23 cellular contexts compared by ENCODE assay signal in genomic region chr4:5622596-5622995, GRCh38.
"Had no signal": no experiment of that assay in that cellular context is flagged by ENCODE, and none has a peak within 500 bp of the region (broad histone marks: within the 10 kb centered on the region; RNA-seq: fewer than 3 reads in every experiment).

No MANE protein-coding gene starts in this region.

- H2AFZ ChIP-seq: hepatocyte had no signal

- DNase-seq: hippocampal formation; hypothalamus; immature natural killer cell; kidney; kidney glomerular epithelial cell; left cardiac atrium; left colon; left lung; left ventricle myocardium inferior; left ventricle myocardium superior; lower lobe of right lung; mammary epithelial cell; mesenchymal stem cell; mesendoderm; midbrain; mucosa of descending colon; naive B cell; naive thymus-derived CD4-positive, alpha-beta T cell; naive thymus-derived CD8-positive, alpha-beta T cell had no signal

- H3K27ac ChIP-seq: hepatocyte, left lung, left ventricle myocardium inferior, lower lobe of right lung had no signal

- H3K4me3 ChIP-seq: hepatocyte, left lung, left ventricle myocardium inferior, lower lobe of right lung, lung, mucosa of descending colon had no signal

- H3K4me1 ChIP-seq: left lung, left ventricle myocardium inferior, lower lobe of right lung had no signal

- H3K79me2 ChIP-seq: hepatocyte had no signal

- FAIRE-seq: islet of Langerhans, keratinocyte, kidney had no signal

- H3K4me2 ChIP-seq: hepatocyte had no signal

- H3K27me3 ChIP-seq: hepatocyte, left lung had no signal

- H3K9me3 ChIP-seq: left lung, left ventricle myocardium inferior, lower lobe of right lung, mucosa of descending colon had no signal
